Comparison of ENCODE assay signal across 10 cellular contexts in genomic region chr1:17617787-17618557, GRCh38.
A peak's percentile ranks its signal among the peaks of the same experiment; 100 is the strongest.
DNase-seq lines count a peak whose midpoint lies in the region; ATAC-seq, FAIRE-seq and TF ChIP-seq lines count a peak whose summit lies in the region.
"Had no signal": no experiment of that assay in that cellular context is flagged by ENCODE, and none has a peak within 500 bp of the region (broad histone marks: within the 10 kb centered on the region; RNA-seq: fewer than 3 reads in every experiment).

No MANE protein-coding gene starts in this region.

- intact Hi-C loops in CD4-positive, alpha-beta memory T cell (cut with micrococcal nuclease) = no loop called here
- intact Hi-C loops in activated CD8-positive, alpha-beta T cell treated with anti-CD3 and anti-CD28 coated beads for 36 hours (cut with micrococcal nuclease) = no loop called here

- no peaks in the 10 kb centered on the region for H3K9me3 Mint-ChIP-seq in CD4-positive, alpha-beta memory T cell
- no peaks in the 10 kb centered on the region for H3K9me3 Mint-ChIP-seq in activated CD8-positive, alpha-beta T cell treated with anti-CD3 and anti-CD28 coated beads for 36 hours
- H3K9me3 Mint-ChIP-seq: IgD-negative memory B cell had no signal

- H3K4me1 ChIP-seq in SJCRH30 (peaks cover 6% of the 10 kb centered on the region; the same call in 1 of the 2 replicates), muscle layer of duodenum (ENCODE audit: control insufficient read depth in 1 of 2, insufficient read depth in 2 of 2, low read length in 2 of 2) (peaks cover 0 to 16% of the 10 kb centered on the region in 2 donors)
- no peaks in the 10 kb centered on the region for H3K4me1 ChIP-seq in CD4-positive, alpha-beta memory T cell (ENCODE audit: insufficient read depth, low read length)

- CTCF ChIA-PET in CD4-positive, alpha-beta memory T cell (lab: Charles Lee; ENCODE audit: partially characterized antibody) = no interaction called here
- CTCF ChIA-PET in activated CD8-positive, alpha-beta T cell treated with anti-CD3 and anti-CD28 coated beads for 36 hours (lab: Charles Lee) = interaction anchor here (3.0 kb wide), 1 partner anchor 11 kb away, joined by 12 read pairs; no protein-coding TSS in a partner anchor

- no peak for TF ChIP-seq CTCF in fibroblast of villous mesenchyme (IDR thresholded peaks at IDR 0.05; ENCODE audit: insufficient read depth, low read depth, low read length)
- TF ChIP-seq CTCF in activated CD8-positive, alpha-beta T cell treated with anti-CD3 and anti-CD28 coated beads for 36 hours (IDR thresholded peaks at IDR 0.05) = no peak

- no peak overlapping the region for H3K27ac Mint-ChIP-seq in CD4-positive, alpha-beta memory T cell
- H3K27ac Mint-ChIP-seq in activated CD8-positive, alpha-beta T cell treated with anti-CD3 and anti-CD28 coated beads for 36 hours = no peak overlapping the region
- H3K27ac Mint-ChIP-seq: IgD-negative memory B cell had no signal

- H3K27ac ChIP-seq in SJCRH30 = peak overlapping the region; percentile 33
- peak overlapping the region; percentile 80 for H3K27ac ChIP-seq in muscle layer of duodenum (ENCODE audit: low read length)
- no peak overlapping the region for H3K27ac ChIP-seq in CD4-positive, alpha-beta memory T cell (ENCODE audit: low read depth, low read length)

- H3K4me3 Mint-ChIP-seq in CD4-positive, alpha-beta memory T cell = no peak overlapping the region
- H3K4me3 Mint-ChIP-seq in activated CD8-positive, alpha-beta T cell treated with anti-CD3 and anti-CD28 coated beads for 36 hours = no peak overlapping the region
- H3K4me3 Mint-ChIP-seq: IgD-negative memory B cell had no signal

- H3K27me3 ChIP-seq in SJCRH30 (no peaks in the 10 kb centered on the region), muscle layer of duodenum (ENCODE audit: low read depth, low read length) (no peaks in the 10 kb centered on the region)
- H3K27me3 ChIP-seq in CD4-positive, alpha-beta memory T cell (ENCODE audit: insufficient read depth, low read length) = no peaks in the 10 kb centered on the region

- ATAC-seq in activated CD8-positive, alpha-beta T cell treated with anti-CD3 and anti-CD28 coated beads for 36 hours = no peak

- H3K36me3 Mint-ChIP-seq in CD4-positive, alpha-beta memory T cell = no peaks in the 10 kb centered on the region
- no peaks in the 10 kb centered on the region for H3K36me3 Mint-ChIP-seq in activated CD8-positive, alpha-beta T cell treated with anti-CD3 and anti-CD28 coated beads for 36 hours (ENCODE audit: low read depth)
- H3K36me3 Mint-ChIP-seq: IgD-negative memory B cell had no signal

- H3K9me3 ChIP-seq in SJCRH30 (replicated peaks) (no peaks in the 10 kb centered on the region), muscle layer of duodenum (ENCODE audit: control insufficient read depth in 1 of 2, low read length in 2 of 2) (no peaks in the 10 kb centered on the region)
- H3K9me3 ChIP-seq in CD4-positive, alpha-beta memory T cell (ENCODE audit: control insufficient read depth in 1 of 2, low read length in 2 of 2) = no peaks in the 10 kb centered on the region

- DNase-seq in SJCRH30 = peak; percentile 46 to 48
- peak; percentile 12 for DNase-seq in fibroblast of villous mesenchyme (ENCODE audit: low read depth)
- DNase-seq in urothelium cell line (ENCODE audit: low spot score) = peak; percentile 20
- no peak for DNase-seq in CD4-positive, alpha-beta memory T cell
- DNase-seq in NK-92 (lab: John Stamatoyannopoulos, UW; ENCODE audit: unreplicated experiment) = no peak
- no peak for DNase-seq in activated CD8-positive, alpha-beta T cell treated with anti-CD3 and anti-CD28 coated beads for 36 hours
- DNase-seq: NCI-H446; stimulated activated CD4-positive, alpha-beta T cell treated with anti-CD3 and anti-CD28 coated beads, Interleukin-4, amount 100 ng/mL, for 4 hours had no signal

- H3K36me3 ChIP-seq in SJCRH30 (no peaks in the 10 kb centered on the region), muscle layer of duodenum (ENCODE audit: control insufficient read depth in 1 of 2, insufficient read depth in 2 of 2, low read length in 2 of 2) (peaks cover 23 to 24% of the 10 kb centered on the region in 2 donors)
- H3K36me3 ChIP-seq in CD4-positive, alpha-beta memory T cell (ENCODE audit: insufficient read depth, low read length) = no peaks in the 10 kb centered on the region

- POLR2A ChIA-PET in CD4-positive, alpha-beta memory T cell (lab: Charles Lee; ENCODE audit: partially characterized antibody) = no interaction called here
- POLR2A ChIA-PET in activated CD8-positive, alpha-beta T cell treated with anti-CD3 and anti-CD28 coated beads for 36 hours (lab: Charles Lee) = interaction anchor here (0.6 kb wide), 1 partner anchor 56 kb away, joined by 4 read pairs; no protein-coding TSS in a partner anchor

- H3K4me3 ChIP-seq in SJCRH30 (no peak overlapping the region), fibroblast of villous mesenchyme (ENCODE audit: low read depth, low read length) (no peak overlapping the region), muscle layer of duodenum (ENCODE audit: low read depth in 1 of 2, low read length in 2 of 2) (peak overlapping the region; percentile 60)
- no peak overlapping the region for H3K4me3 ChIP-seq in CD4-positive, alpha-beta memory T cell (ENCODE audit: low read length in 2 of 2)

- H3K27me3 Mint-ChIP-seq in CD4-positive, alpha-beta memory T cell = peaks cover 2 to 6% of the 10 kb centered on the region in 2 donors
- H3K27me3 Mint-ChIP-seq in activated CD8-positive, alpha-beta T cell treated with anti-CD3 and anti-CD28 coated beads for 36 hours = peaks cover 6% of the 10 kb centered on the region

- FAIRE-seq in urothelium cell line (lab: Jason Lieb, UNC) = no peak

- H3K4me1 Mint-ChIP-seq in CD4-positive, alpha-beta memory T cell = no peaks in the 10 kb centered on the region
- no peaks in the 10 kb centered on the region for H3K4me1 Mint-ChIP-seq in activated CD8-positive, alpha-beta T cell treated with anti-CD3 and anti-CD28 coated beads for 36 hours (ENCODE audit: low read depth)
- H3K4me1 Mint-ChIP-seq: IgD-negative memory B cell had no signal

Comparison
In these comparisons a context has a peak if more than half of its experiments do, and no peak if none do; other contexts are left out.
1. DNase-seq: peak in SJCRH30 (2 of 2), fibroblast of villous mesenchyme (single experiment) and urothelium cell line (single experiment); none in CD4-positive, alpha-beta memory T cell (0 of 5), NK-92 (single experiment) and activated CD8-positive, alpha-beta T cell treated with anti-CD3 and anti-CD28 coated beads for 36 hours (single experiment).
2. H3K4me3 ChIP-seq: peak in muscle layer of duodenum (2 of 2); none in SJCRH30 (single experiment), fibroblast of villous mesenchyme (single experiment) and CD4-positive, alpha-beta memory T cell (0 of 2).